ENCODE assay signal across 17 cellular contexts in the genomic region with DNA sequence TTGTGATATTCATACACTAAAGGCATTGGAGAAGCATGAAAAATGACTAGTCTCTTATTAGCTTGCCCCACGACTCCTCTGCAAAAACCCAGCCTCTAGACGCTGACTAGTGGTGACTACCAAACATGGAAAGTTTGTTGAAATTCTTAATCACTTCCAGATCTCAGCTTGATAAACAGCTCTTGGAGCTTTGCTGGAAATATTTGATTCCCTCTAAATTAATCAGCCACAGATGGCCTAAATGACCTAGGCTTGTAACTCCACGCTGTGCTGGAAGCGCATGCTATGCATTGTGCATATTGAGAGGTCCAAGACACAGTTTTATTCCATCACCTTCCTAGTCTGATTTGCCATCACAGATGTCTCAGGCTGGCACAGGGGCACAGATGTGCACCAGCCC.
DNase-seq lines count a peak whose midpoint lies in the region; ATAC-seq, FAIRE-seq and TF ChIP-seq lines count a peak whose summit lies in the region.
"Had no signal": no experiment of that assay in that cellular context is flagged by ENCODE, and none has a peak within 500 bp of the region (broad histone marks: within the 10 kb centered on the region; RNA-seq: fewer than 3 reads in every experiment).

No MANE protein-coding gene starts in this region.

- DNase-seq in AG09319 (ENCODE audit: extremely low read depth, low read depth): peak; percentile 70
- DNase-seq in neuronal stem cell (ENCODE audit: low spot score): no peak
- no peak for DNase-seq in amygdala (lab: John Stamatoyannopoulos, UW)
- no peak for DNase-seq in GF-D8 (lab: John Stamatoyannopoulos, UW)
- no peak for DNase-seq in NCI-H1436 (lab: John Stamatoyannopoulos, UW)
- DNase-seq: COR-L47, DMS153, H7, NCI-H146, NCI-H2081 treated with DMSO at 0.1 percent for 48 hours, NCI-H524, SHP77 treated with DMSO at 0.1 percent for 48 hours, SW 1271 had no signal

- no peak overlapping the region for H4K91ac ChIP-seq in neuronal stem cell (ENCODE audit: low read depth, low read length, poor library complexity)

- H3K36me3 ChIP-seq in HEK293 (ENCODE audit: control insufficient read depth in 2 of 2, insufficient read depth in 1 of 2, low read length in 2 of 2) (no peaks in the 10 kb centered on the region), neuronal stem cell (replicated peaks in 1 of 2; ENCODE audit: control insufficient read depth in 2 of 2, insufficient read depth in 2 of 2, low read length in 2 of 2) (peaks cover 0 to 2% of the 10 kb centered on the region in 2 donors)

- WGBS in neuronal stem cell (ENCODE audit: extremely low coverage in 2 of 2, insufficient read length in 2 of 2, insufficient replicate concordance in 1 of 2), 2 donors: no CpG with 5 or more reads among the region's 4 CpGs

- no peak overlapping the region for H3K4me2 ChIP-seq in neuronal stem cell (ENCODE audit: insufficient read depth, low read length, poor library complexity, severe bottlenecking)

- H4K8ac ChIP-seq in neuronal stem cell (ENCODE audit: low read depth, low read length): peak overlapping the region; percentile 54

- no peak overlapping the region for H2BK5ac ChIP-seq in neuronal stem cell (ENCODE audit: low read length)

- H3K4me1 ChIP-seq in HEK293 (ENCODE audit: control insufficient read depth, insufficient read depth, low read length): peaks cover 20% of the 10 kb centered on the region
- peaks cover 0 to 7% of the 10 kb centered on the region in 2 donors for H3K4me1 ChIP-seq in neuronal stem cell (ENCODE audit: control insufficient read depth in 2 of 2, insufficient read depth in 1 of 2, low read depth in 1 of 2, low read length in 2 of 2)

- H3K23ac ChIP-seq in neuronal stem cell (ENCODE audit: low read depth, low read length, poor library complexity): no peak overlapping the region

- no peaks in the 10 kb centered on the region for H3K27me3 ChIP-seq in neuronal stem cell (ENCODE audit: control insufficient read depth in 3 of 3, insufficient read depth in 3 of 3, low read depth in 1 of 3, low read length in 3 of 3)

- no peak overlapping the region for H3K4ac ChIP-seq in neuronal stem cell (ENCODE audit: low read length)

- peak; percentile 32 for TF ChIP-seq CTCF in AG09319 (IDR thresholded peaks at IDR 0.05; ENCODE audit: low read depth, low read length)
- no peak for TF ChIP-seq CTCF in HEK293 (tag by site-specific recombination; IDR thresholded peaks at IDR 0.05)

- H3K27ac ChIP-seq in HEK293 (ENCODE audit: extremely low read depth, low read depth, low read length): no peak overlapping the region
- H3K27ac ChIP-seq in neuronal stem cell (replicated peaks; ENCODE audit: low read length): no peak overlapping the region

- POLR2A ChIA-PET in HEK293 (lab: Yijun Ruan, JAX): no interaction called here

- H3K14ac ChIP-seq in neuronal stem cell (ENCODE audit: low read length): no peak overlapping the region

- H3K18ac ChIP-seq in neuronal stem cell (ENCODE audit: low read length): peak overlapping the region; percentile 21

- H3K79me1 ChIP-seq in neuronal stem cell (ENCODE audit: low read depth, low read length): no peaks in the 10 kb centered on the region

- no peak overlapping the region for H2AFZ ChIP-seq in neuronal stem cell (ENCODE audit: low read length)

- peak; percentile 87 for FAIRE-seq in endometrium (lab: Jason Lieb, UNC)
- FAIRE-seq: RCC 7860 had no signal

- no peak overlapping the region for H2BK12ac ChIP-seq in neuronal stem cell (ENCODE audit: low read length)

- H3K4me3 ChIP-seq in HEK293 (ENCODE audit: low read depth, low read length) (no peak overlapping the region), neuronal stem cell (ENCODE audit: low read length in 2 of 2) (no peak overlapping the region)

- H2AK5ac ChIP-seq in neuronal stem cell (ENCODE audit: low read depth, low read length): no peak overlapping the region

- CTCF ChIA-PET in HEK293 (lab: Yijun Ruan, JAX): no interaction called here

- ATAC-seq in HG03520 (IDR thresholded peaks at IDR 0.05; ENCODE audit: unreplicated experiment): no peak

- H3K9me3 ChIP-seq in HEK293 (ENCODE audit: control insufficient read depth, insufficient read depth, low read depth, low read length): no peaks in the 10 kb centered on the region
- H3K9me3 ChIP-seq in neuronal stem cell (replicated peaks in 1 of 2; ENCODE audit: control insufficient read depth in 2 of 2, insufficient read depth in 1 of 2, low read depth in 1 of 2, low read length in 2 of 2): no peaks in the 10 kb centered on the region

- no peak overlapping the region for H3K9ac ChIP-seq in neuronal stem cell (ENCODE audit: low read depth, low read length, poor library complexity)

- no peak overlapping the region for H2BK15ac ChIP-seq in neuronal stem cell (ENCODE audit: low read length)

- no peak overlapping the region for H2BK120ac ChIP-seq in neuronal stem cell (ENCODE audit: low read depth, low read length)

TF ChIP-seq in HEK293, 187 proteins besides CTCF, POLR2A, EP300 and RAD21:
- TF ChIP-seq ZBTB48 (tag by site-specific recombination; IDR thresholded peaks at IDR 0.05) (no peak), ZNF600 (tag by site-specific recombination; IDR thresholded peaks at IDR 0.05) (peak; percentile 52; the same call in 1 of the 2 replicates)
